ENCODE assay signal across 9 cellular contexts in genomic region chr6:161242779-161243693, GRCh38. TPM values are rescaled to one million over a fixed set of nuclear protein-coding genes. Genes with fewer than 3 reads are reported as not detected.
A peak's percentile ranks its signal among the peaks of the same experiment; 100 is the strongest.
DNase-seq lines count a peak whose midpoint lies in the region; ATAC-seq and TF ChIP-seq lines count a peak whose summit lies in the region.
"Had no signal": no experiment of that assay in that cellular context is flagged by ENCODE, and none has a peak within 500 bp of the region (broad histone marks: within the 10 kb centered on the region; RNA-seq: fewer than 3 reads in every experiment).

No MANE protein-coding gene starts in this region.

- no peak for TF ChIP-seq EP300 in suprapubic skin (IDR thresholded peaks at IDR 0.05)

- no peaks in the 10 kb centered on the region for H3K36me3 ChIP-seq in right lobe of liver
- H3K36me3 ChIP-seq in suprapubic skin: no peaks in the 10 kb centered on the region

- no peaks in the 10 kb centered on the region for H3K27me3 ChIP-seq in right lobe of liver
- H3K27me3 ChIP-seq in suprapubic skin: no peaks in the 10 kb centered on the region

- intact Hi-C loops in right lobe of liver (cut with DNase I): no loop called here

- H3K9me3 ChIP-seq in right lobe of liver (no peaks in the 10 kb centered on the region), suprapubic skin (no peaks in the 10 kb centered on the region)

- ATAC-seq in right lobe of liver (peak; percentile 6 to 38 (median 30)), HG03354 (IDR thresholded peaks at IDR 0.05; ENCODE audit: poor library complexity, severe bottlenecking, unreplicated experiment) (no peak), GM21390 (IDR thresholded peaks at IDR 0.05; ENCODE audit: unreplicated experiment) (no peak)

- H3K27ac ChIP-seq in right lobe of liver: no peak overlapping the region
- peak overlapping the region; percentile 67 for H3K27ac ChIP-seq in suprapubic skin

- in situ Hi-C loops in KBM-7 (cut with MboI; ENCODE audit: low pct_unique_long_range_greater_than_20kb, low sequenced_read_pairs): no loop called here

- H3K4me1 ChIP-seq in right lobe of liver (no peaks in the 10 kb centered on the region), suprapubic skin (peaks cover 4% of the 10 kb centered on the region)

- TF ChIP-seq POLR2A in right lobe of liver (IDR thresholded peaks at IDR 0.05) (no peak), suprapubic skin (IDR thresholded peaks at IDR 0.05) (no peak)

- 75% methylated on average over 13 of the region's 28 CpGs for WGBS in right lobe of liver (ENCODE audit: insufficient coverage, low coverage, low lambda C conversion rate, missing lambda C conversion rate)
- WGBS in suprapubic skin: 72% methylated on average over 28 of the region's 28 CpGs

- no peak for TF ChIP-seq CTCF in right lobe of liver (IDR thresholded peaks at IDR 0.05)
- TF ChIP-seq CTCF in suprapubic skin (IDR thresholded peaks at IDR 0.05): no peak

- H3K4me3 ChIP-seq in right lobe of liver (no peak overlapping the region), suprapubic skin (peak overlapping the region; percentile 5)

- peak; percentile 21 for DNase-seq in activated CD4-positive, alpha-beta T cell treated with anti-CD3 and anti-CD28 coated beads for 48 hours
- no peak for DNase-seq in activated CD4-positive, alpha-beta T cell treated with anti-CD3 and anti-CD28 coated beads for 4 hours
- peak in 48 of 58 donors; percentile 12 to 83 (median 58) for DNase-seq in anterior cingulate cortex (lab: John Stamatoyannopoulos, UW)
- no peak for DNase-seq in right lobe of liver
- DNase-seq in suprapubic skin (ENCODE audit: low spot score in 2 of 2): peak in 1 of 2 donors; percentile 81
- no peak for DNase-seq in KBM-7
- DNase-seq: activated CD4-positive, alpha-beta T cell treated with anti-CD3 and anti-CD28 coated beads, Interleukin-2, amount 10 ng/mL, durations not matched to agents 7 days and 5 days had no signal

RNA-seq across cellular contexts. Expression of gene AGPAT4, which starts 30.8 kb away (rescaled TPM):
- total RNA-seq in right lobe of liver (1 to 10 TPM in 1 of 6 experiments, under 1 TPM in 5; 0.42 to 1.7 (median 0.78) TPM), suprapubic skin (1 to 10 TPM; 1.1 to 4.1 (median 2.9) TPM)

Comparison
In these comparisons a context has a peak if more than half of its experiments do, and no peak if none do; other contexts are left out.
1. DNase-seq: peak in activated CD4-positive, alpha-beta T cell treated with anti-CD3 and anti-CD28 coated beads for 48 hours (single experiment) and anterior cingulate cortex (48 of 58); none in activated CD4-positive, alpha-beta T cell treated with anti-CD3 and anti-CD28 coated beads for 4 hours (0 of 2), right lobe of liver (0 of 3) and KBM-7 (single experiment).
2. ATAC-seq: peak in right lobe of liver (4 of 4); none in HG03354 (single experiment) and GM21390 (single experiment).